Comparison of ENCODE assay signal across 9 cellular contexts in the genomic region with DNA sequence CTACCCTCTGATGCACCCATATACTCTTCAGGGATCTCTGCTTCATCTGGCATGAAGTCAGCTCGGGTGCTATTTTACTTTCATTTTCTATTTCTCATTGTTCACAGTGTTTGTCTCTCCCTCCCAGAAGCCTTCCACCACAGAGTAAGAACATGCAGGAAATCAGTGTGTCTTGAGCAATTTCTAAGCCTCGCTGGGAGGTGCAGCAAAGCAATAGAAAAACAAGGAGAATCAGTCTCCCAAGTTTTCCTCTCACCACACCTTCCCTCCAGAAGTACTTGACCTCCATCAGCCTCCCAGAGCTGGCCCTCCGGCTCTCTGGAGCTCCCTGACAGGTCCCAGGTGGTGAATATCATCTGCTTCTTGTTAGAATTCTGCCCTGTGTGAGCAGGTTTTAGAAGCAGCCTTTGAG.
DNase-seq lines count a peak whose midpoint lies in the region; ATAC-seq, FAIRE-seq and TF ChIP-seq lines count a peak whose summit lies in the region.
"Had no signal": no experiment of that assay in that cellular context is flagged by ENCODE, and none has a peak within 500 bp of the region (broad histone marks: within the 10 kb centered on the region; RNA-seq: fewer than 3 reads in every experiment).

No MANE protein-coding gene starts in this region.

- H3K9me3 ChIP-seq in AG04450 (ENCODE audit: control insufficient read depth, insufficient read depth, low read length) (no peaks in the 10 kb centered on the region), heart right ventricle (peaks cover 0 to 16% (median 0%) of the 10 kb centered on the region in 11 donors)

- H3K9me3 Mint-ChIP-seq in activated T-cell treated with anti-CD3 and anti-CD28 coated beads, Interleukin-2, amount 50 U/mL, for 4 hours = no peaks in the 10 kb centered on the region

- peak overlapping the region; percentile 53 for H3K4me3 ChIP-seq in AG04450 (ENCODE audit: low read depth, low read length)
- H3K4me3 ChIP-seq in heart right ventricle = peak overlapping the region in 9 of 10 donors; percentile 11 to 41 (median 30)

- H3K36me3 ChIP-seq in heart right ventricle = no peaks in the 10 kb centered on the region

- H3K27me3 Mint-ChIP-seq in activated T-cell treated with anti-CD3 and anti-CD28 coated beads, Interleukin-2, amount 50 U/mL, for 4 hours (ENCODE audit: low read depth) = no peaks in the 10 kb centered on the region

- FAIRE-seq in GM18507 (lab: Jason Lieb, UNC) = peak; percentile 89

- H3K4me1 ChIP-seq in heart right ventricle = peaks cover 0 to 35% (median 17%) of the 10 kb centered on the region in 9 donors

- WGBS in heart right ventricle, 2 donors = 10 to 25% methylated on average over 3 of the region's 3 CpGs

- DNase-seq in AG04450 (ENCODE audit: low read depth, low spot score) (no peak), GM18507 (ENCODE audit: extremely low spot score, insufficient read length, low read depth) (peak; percentile 49), NCI-H2029 (lab: John Stamatoyannopoulos, UW) (peak; percentile 42), heart right ventricle (peak in 1 of 2 donors; percentile 31), NCI-H82 treated with DMSO at 0.1 percent for 48 hours (lab: John Stamatoyannopoulos, UW; ENCODE audit: unreplicated experiment) (no peak)
- no peak for DNase-seq in activated T-cell treated with anti-CD3 and anti-CD28 coated beads, Interleukin-2, amount 50 U/mL, for 4 hours
- peak; percentile 24 for DNase-seq in stimulated activated CD8-positive, alpha-beta memory T cell treated with anti-CD3 and anti-CD28 coated beads, Interleukin-4, amount 100 ng/mL, for 48 hours

- intact Hi-C loops in heart right ventricle (cut with DNase I) = no loop called here

- peaks cover 20% of the 10 kb centered on the region for H3K4me1 Mint-ChIP-seq in activated T-cell treated with anti-CD3 and anti-CD28 coated beads, Interleukin-2, amount 50 U/mL, for 4 hours (ENCODE audit: low read depth)

- H3K27me3 ChIP-seq in AG04450 (ENCODE audit: control insufficient read depth, insufficient read depth, low read length) (no peaks in the 10 kb centered on the region), heart right ventricle (no peaks in the 10 kb centered on the region)

- CTCF ChIA-PET in AG04450 (lab: Charles Lee) = interaction anchor here (1.0 kb wide), 1 partner anchor 214 kb away, joined by 3 read pairs; no protein-coding TSS in a partner anchor

- H3K27ac ChIP-seq in AG04450 (ENCODE audit: low read depth, low read length) = no peak overlapping the region
- peak overlapping the region in 8 of 10 donors; percentile 21 to 80 (median 60) for H3K27ac ChIP-seq in heart right ventricle

- POLR2A ChIA-PET in AG04450 (lab: Yijun Ruan, JAX) = no interaction called here

- peak overlapping the region; percentile 81 for H3K4me3 Mint-ChIP-seq in activated T-cell treated with anti-CD3 and anti-CD28 coated beads, Interleukin-2, amount 50 U/mL, for 4 hours

- TF ChIP-seq CTCF in AG04450 (IDR thresholded peaks at IDR 0.05; ENCODE audit: low read depth, low read length) = no peak
- TF ChIP-seq CTCF in heart right ventricle (IDR thresholded peaks at IDR 0.05) = no peak

- peak; percentile 100 for ATAC-seq in HG02852 (IDR thresholded peaks at IDR 0.05; ENCODE audit: unreplicated experiment)
- ATAC-seq in activated T-cell treated with anti-CD3 and anti-CD28 coated beads, Interleukin-2, amount 50 U/mL, for 4 hours = peak; percentile 67 to 87
- peak; percentile 53 to 91 (median 76) for ATAC-seq in heart right ventricle
- ATAC-seq: HCT116 had no signal

- peaks cover 2% of the 10 kb centered on the region for H3K36me3 Mint-ChIP-seq in activated T-cell treated with anti-CD3 and anti-CD28 coated beads, Interleukin-2, amount 50 U/mL, for 4 hours (ENCODE audit: insufficient read depth)

Comparison
In these comparisons a context has a peak if more than half of its experiments do, and no peak if none do; other contexts are left out.
1. DNase-seq: peak in GM18507 (single experiment), NCI-H2029 (single experiment) and stimulated activated CD8-positive, alpha-beta memory T cell treated with anti-CD3 and anti-CD28 coated beads, Interleukin-4, amount 100 ng/mL, for 48 hours (single experiment); none in AG04450 (single experiment), activated T-cell treated with anti-CD3 and anti-CD28 coated beads, Interleukin-2, amount 50 U/mL, for 4 hours (single experiment) and NCI-H82 treated with DMSO at 0.1 percent for 48 hours (single experiment).
2. Peak in every context shown above with its lines, with median percentiles within 50 percentile points of each other: ATAC-seq.